24 cellular contexts compared by ENCODE assay signal in the genomic region with DNA sequence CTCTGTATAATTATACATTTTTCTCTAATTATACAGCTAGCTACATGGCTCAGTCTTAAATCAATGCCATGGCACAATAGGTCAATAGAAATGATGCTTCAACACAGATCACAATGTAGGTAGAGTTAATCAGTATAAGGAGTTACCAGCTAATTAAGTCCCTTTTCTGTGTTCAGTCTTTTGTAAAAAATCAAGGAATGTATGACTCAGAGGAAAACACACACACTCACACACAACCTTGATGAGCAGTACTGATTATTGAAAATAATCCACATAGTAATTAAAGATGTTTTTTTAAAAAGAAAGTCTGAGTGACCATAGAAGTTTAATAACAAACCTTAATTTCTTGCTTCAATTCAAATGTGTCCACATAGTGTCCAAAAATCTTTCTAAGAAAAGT.
"Had no signal": no experiment of that assay in that cellular context is flagged by ENCODE, and none has a peak within 500 bp of the region (broad histone marks: within the 10 kb centered on the region; RNA-seq: fewer than 3 reads in every experiment).

No MANE protein-coding gene starts in this region.

- DNase-seq: activated CD4-positive, alpha-beta T cell treated with anti-CD3 and anti-CD28 coated beads, Interleukin-2, amount 10 ng/mL, durations not matched to agents 7 days and 5 days; activated CD4-positive, CD25-positive, alpha-beta regulatory T cell; activated CD8-positive, alpha-beta memory T cell treated with anti-CD3 and anti-CD28 coated beads, Interleukin-2, amount 50 U/mL, for 4 hours; activated effector memory CD4-positive, alpha-beta T cell treated with Interleukin-2 at 50 U/mL for 16 hours; activated T-cell treated with anti-CD3 and anti-CD28 coated beads, Interleukin-2, amount 50 U/mL, for 48 hours; adrenal gland; central memory CD4-positive, alpha-beta T cell; effector CD4-positive, alpha-beta T cell; esophagus squamous epithelium; gastrocnemius medialis; head of caudate nucleus; mesendoderm; naive thymus-derived CD4-positive, alpha-beta T cell; stimulated activated CD4-positive, alpha-beta T cell treated with anti-CD3 and anti-CD28 coated beads, Interleukin-4, amount 100 ng/mL, for 1 hour; stomach; T1000; trophoblast cell had no signal

- H3K4me2 ChIP-seq: neural progenitor cell, smooth muscle cell had no signal

- H3K36me3 Mint-ChIP-seq: activated naive CD4-positive, alpha-beta T cell treated with anti-CD3 and anti-CD28 coated beads, Interleukin-2, amount 50 U/mL, for 24 hours; brain; naive thymus-derived CD4-positive, alpha-beta T cell; neural progenitor cell; stimulated activated effector memory CD8-positive, alpha-beta T cell treated with anti-CD3 and anti-CD28 coated beads, Interleukin-12 subunit alpha, Interleukin-12 subunit beta, amount 100 ng/mL, for 72 hours had no signal

- H3K36me3 ChIP-seq: adrenal gland, esophagus squamous epithelium, gastrocnemius medialis, neural progenitor cell, prostate gland, stomach had no signal

- H2AFZ ChIP-seq: neural progenitor cell had no signal

- H3K27ac ChIP-seq: adrenal gland, esophagus squamous epithelium, gastrocnemius medialis, neural progenitor cell, prostate gland, stomach had no signal

- H3K4me3 Mint-ChIP-seq: activated CD4-positive, alpha-beta T cell treated with anti-CD3 and anti-CD28 coated beads, Interleukin-2, amount 10 ng/mL, durations not matched to agents 7 days and 5 days; activated naive CD4-positive, alpha-beta T cell treated with anti-CD3 and anti-CD28 coated beads, Interleukin-2, amount 50 U/mL, for 24 hours; brain; naive thymus-derived CD4-positive, alpha-beta T cell; neural progenitor cell; stimulated activated effector memory CD8-positive, alpha-beta T cell treated with anti-CD3 and anti-CD28 coated beads, Interleukin-12 subunit alpha, Interleukin-12 subunit beta, amount 100 ng/mL, for 72 hours had no signal

- H3K27me3 Mint-ChIP-seq: activated CD4-positive, alpha-beta T cell treated with anti-CD3 and anti-CD28 coated beads, Interleukin-2, amount 10 ng/mL, durations not matched to agents 7 days and 5 days; activated naive CD4-positive, alpha-beta T cell treated with anti-CD3 and anti-CD28 coated beads, Interleukin-2, amount 50 U/mL, for 24 hours; naive thymus-derived CD4-positive, alpha-beta T cell had no signal

- H3K4me3 ChIP-seq: adrenal gland, esophagus squamous epithelium, gastrocnemius medialis, neural progenitor cell, prostate gland, smooth muscle cell, stomach had no signal

- ATAC-seq: gastrocnemius medialis; sciatic nerve; stimulated activated effector memory CD8-positive, alpha-beta T cell treated with anti-CD3 and anti-CD28 coated beads, Interleukin-12 subunit alpha, Interleukin-12 subunit beta, amount 100 ng/mL, for 72 hours had no signal

- H3K9ac ChIP-seq: neural progenitor cell had no signal

- H3K27ac Mint-ChIP-seq: activated CD4-positive, alpha-beta T cell treated with anti-CD3 and anti-CD28 coated beads, Interleukin-2, amount 10 ng/mL, durations not matched to agents 7 days and 5 days; activated naive CD4-positive, alpha-beta T cell treated with anti-CD3 and anti-CD28 coated beads, Interleukin-2, amount 50 U/mL, for 24 hours; brain; naive thymus-derived CD4-positive, alpha-beta T cell; neural progenitor cell; stimulated activated effector memory CD8-positive, alpha-beta T cell treated with anti-CD3 and anti-CD28 coated beads, Interleukin-12 subunit alpha, Interleukin-12 subunit beta, amount 100 ng/mL, for 72 hours had no signal

- H3K9me3 ChIP-seq: adrenal gland, gastrocnemius medialis, prostate gland, stomach had no signal

- H3K27me3 ChIP-seq: adrenal gland, esophagus squamous epithelium, gastrocnemius medialis, neural progenitor cell, stomach had no signal

- H3K4me1 ChIP-seq: adrenal gland, esophagus squamous epithelium, gastrocnemius medialis, neural progenitor cell, prostate gland, stomach had no signal

- H3K4me1 Mint-ChIP-seq: activated CD4-positive, alpha-beta T cell treated with anti-CD3 and anti-CD28 coated beads, Interleukin-2, amount 10 ng/mL, durations not matched to agents 7 days and 5 days; activated naive CD4-positive, alpha-beta T cell treated with anti-CD3 and anti-CD28 coated beads, Interleukin-2, amount 50 U/mL, for 24 hours; brain; naive thymus-derived CD4-positive, alpha-beta T cell; neural progenitor cell; stimulated activated effector memory CD8-positive, alpha-beta T cell treated with anti-CD3 and anti-CD28 coated beads, Interleukin-12 subunit alpha, Interleukin-12 subunit beta, amount 100 ng/mL, for 72 hours had no signal
